ENCODE assay signal across 16 cellular contexts in the genomic region with DNA sequence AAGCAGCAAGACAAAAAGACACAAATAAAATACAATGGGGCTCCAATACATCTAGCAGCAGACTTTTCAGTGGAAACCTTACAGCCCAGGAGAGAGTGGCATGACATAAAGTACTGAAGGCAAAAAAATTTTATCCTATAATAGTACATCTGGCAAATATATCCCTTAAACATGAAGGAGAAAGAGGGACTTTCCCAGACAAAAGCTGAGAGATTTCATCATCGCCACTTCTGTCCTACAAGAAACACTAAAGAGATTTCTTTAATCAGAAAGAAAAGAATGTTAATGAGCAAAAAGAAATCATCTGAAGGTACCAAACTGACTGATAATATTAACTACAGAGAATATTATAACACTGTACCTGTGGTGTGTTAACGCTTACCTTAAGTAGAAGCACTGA.
DNase-seq lines count a peak whose midpoint lies in the region; ATAC-seq and TF ChIP-seq lines count a peak whose summit lies in the region.
"Had no signal": no experiment of that assay in that cellular context is flagged by ENCODE, and none has a peak within 500 bp of the region (broad histone marks: within the 10 kb centered on the region; RNA-seq: fewer than 3 reads in every experiment).

No MANE protein-coding gene starts in this region.

- DNase-seq in MCF 10A (ENCODE audit: unreplicated experiment) (no peak), breast epithelium (ENCODE audit: low spot score in 2 of 2) (no peak), cardiac septum (ENCODE audit: low spot score) (no peak), DMS53 treated with DMSO at 0.1 percent for 48 hours (lab: John Stamatoyannopoulos, UW; ENCODE audit: unreplicated experiment) (no peak), superior temporal gyrus (ENCODE audit: extremely low spot score) (no peak)
- DNase-seq in effector memory CD8-positive, alpha-beta T cell = no peak
- DNase-seq: ACHN; CD4-positive, alpha-beta T cell; KG1; NCI-H1092; NCI-H1694; NCI-H2107; NCI-H226; NCI-H526 treated with DMSO at 0.1 percent for 48 hours had no signal

- H3K36me3 ChIP-seq in breast epithelium = peaks cover 6% of the 10 kb centered on the region

- intact Hi-C loops in MCF 10A (cut with micrococcal nuclease) = no loop called here
- intact Hi-C loops in breast epithelium (cut with DNase I; ENCODE audit: low total_unique reads) = no loop called here
- intact Hi-C loops in cardiac septum (cut with DNase I) = no loop called here

- H3K4me3 ChIP-seq in breast epithelium = no peak overlapping the region

- H3K36me3 Mint-ChIP-seq in MCF 10A (ENCODE audit: insufficient read depth, unreplicated experiment) = peaks cover 60% of the 10 kb centered on the region
- peaks cover 100% of the 10 kb centered on the region for H3K36me3 Mint-ChIP-seq in activated T-helper 17 cell treated with anti-CD3 and anti-CD28 coated beads, Interleukin-2, amount 50 U/mL, for 72 hours (ENCODE audit: low read depth)
- H3K36me3 Mint-ChIP-seq in effector memory CD8-positive, alpha-beta T cell (ENCODE audit: insufficient read depth) = peaks cover 37% of the 10 kb centered on the region

- no peak overlapping the region for H3K4me3 Mint-ChIP-seq in MCF 10A (ENCODE audit: unreplicated experiment)
- H3K4me3 Mint-ChIP-seq in activated T-helper 17 cell treated with anti-CD3 and anti-CD28 coated beads, Interleukin-2, amount 50 U/mL, for 72 hours = no peak overlapping the region
- no peak overlapping the region for H3K4me3 Mint-ChIP-seq in effector memory CD8-positive, alpha-beta T cell
- H3K4me3 Mint-ChIP-seq: B cell; CD4-positive, alpha-beta T cell had no signal

- peaks cover 22% of the 10 kb centered on the region for H3K4me1 Mint-ChIP-seq in MCF 10A (ENCODE audit: insufficient read depth, unreplicated experiment)
- peaks cover 32% of the 10 kb centered on the region for H3K4me1 Mint-ChIP-seq in activated T-helper 17 cell treated with anti-CD3 and anti-CD28 coated beads, Interleukin-2, amount 50 U/mL, for 72 hours
- peaks cover 33 to 45% of the 10 kb centered on the region in 2 donors for H3K4me1 Mint-ChIP-seq in effector memory CD8-positive, alpha-beta T cell (ENCODE audit: low read depth in 2 of 2)

- H3K27me3 ChIP-seq in breast epithelium = no peaks in the 10 kb centered on the region

- no peaks in the 10 kb centered on the region for H3K4me1 ChIP-seq in breast epithelium

- ATAC-seq in activated T-helper 17 cell treated with anti-CD3 and anti-CD28 coated beads, Interleukin-2, amount 50 U/mL, for 72 hours (replicated peaks) = no peak
- no peak for ATAC-seq in effector memory CD8-positive, alpha-beta T cell (replicated peaks)

- no peaks in the 10 kb centered on the region for H3K27me3 Mint-ChIP-seq in MCF 10A (ENCODE audit: insufficient read depth, unreplicated experiment)
- no peaks in the 10 kb centered on the region for H3K27me3 Mint-ChIP-seq in activated T-helper 17 cell treated with anti-CD3 and anti-CD28 coated beads, Interleukin-2, amount 50 U/mL, for 72 hours
- no peaks in the 10 kb centered on the region for H3K27me3 Mint-ChIP-seq in effector memory CD8-positive, alpha-beta T cell
- H3K27me3 Mint-ChIP-seq: B cell; CD4-positive, alpha-beta T cell had no signal

- peak overlapping the region; percentile 24 for H3K27ac Mint-ChIP-seq in MCF 10A (ENCODE audit: low read depth, unreplicated experiment)
- H3K27ac Mint-ChIP-seq in activated T-helper 17 cell treated with anti-CD3 and anti-CD28 coated beads, Interleukin-2, amount 50 U/mL, for 72 hours = peak overlapping the region; percentile 12
- peak overlapping the region; percentile 56 to 59 for H3K27ac Mint-ChIP-seq in effector memory CD8-positive, alpha-beta T cell
- H3K27ac Mint-ChIP-seq: B cell; CD4-positive, alpha-beta T cell had no signal

- no TSS peak for BruUV-seq in MCF 10A (replicated peaks; lab: Mats Ljungman, UMichigan)

- no peak for TF ChIP-seq CTCF in MCF 10A (IDR thresholded peaks at IDR 0.05; ENCODE audit: unreplicated experiment)
- TF ChIP-seq CTCF in breast epithelium (IDR thresholded peaks at IDR 0.05) = no peak

- no peak overlapping the region for H3K27ac ChIP-seq in breast epithelium

- peaks cover 0 to 10% of the 10 kb centered on the region in 2 donors for H3K9me3 ChIP-seq in breast epithelium

- no peak for TF ChIP-seq POLR2A in breast epithelium (IDR thresholded peaks at IDR 0.05)

- CTCF ChIA-PET in MCF 10A (lab: Yijun Ruan, JAX) = no interaction called here

- H3K9me3 Mint-ChIP-seq in MCF 10A (ENCODE audit: unreplicated experiment) = peaks cover 5% of the 10 kb centered on the region
- peaks cover 6% of the 10 kb centered on the region for H3K9me3 Mint-ChIP-seq in activated T-helper 17 cell treated with anti-CD3 and anti-CD28 coated beads, Interleukin-2, amount 50 U/mL, for 72 hours
- peaks cover 0 to 2% of the 10 kb centered on the region in 2 donors for H3K9me3 Mint-ChIP-seq in effector memory CD8-positive, alpha-beta T cell

- POLR2A ChIA-PET in MCF 10A (lab: Yijun Ruan, JAX) = interaction anchor here (0.9 to 2.4 kb wide), 4 partner anchors 11 to 85 kb away, joined by 3 to 13 read pairs (median 4); partner anchors contain the start of gene ANKRD17
